Comparison of ENCODE assay signal across 13 cellular contexts in genomic region chr12:113818833-113819232, GRCh38.
DNase-seq lines count a peak whose midpoint lies in the region; ATAC-seq and TF ChIP-seq lines count a peak whose summit lies in the region.
"Had no signal": no experiment of that assay in that cellular context is flagged by ENCODE, and none has a peak within 500 bp of the region (broad histone marks: within the 10 kb centered on the region; RNA-seq: fewer than 3 reads in every experiment).

No MANE protein-coding gene starts in this region.

- H3K4me3 Mint-ChIP-seq in T-cell = no peak overlapping the region
- H3K4me3 Mint-ChIP-seq: activated CD8-positive, alpha-beta T cell treated with anti-CD3 and anti-CD28 coated beads, Interleukin-2, amount 10 ng/mL, durations not matched to agents 7 days and 5 days; CD4-positive, alpha-beta memory T cell; naive B cell had no signal

- TF ChIP-seq CTCF in AG09309 (IDR thresholded peaks at IDR 0.05; ENCODE audit: control insufficient read depth, insufficient read depth, low read depth, low read length, missing control alignments) (peak; percentile 44), WERI-Rb-1 (IDR thresholded peaks at IDR 0.05; ENCODE audit: low read depth, low read length) (peak; percentile 68), omental fat pad (IDR thresholded peaks at IDR 0.05) (no peak)

- H3K27ac ChIP-seq in WERI-Rb-1 = no peak overlapping the region
- H3K27ac ChIP-seq: SK-N-MC had no signal

- H3K36me3 ChIP-seq in H7 (replicated peaks; ENCODE audit: control insufficient read depth, insufficient read depth, low read length) = no peaks in the 10 kb centered on the region; the same call in 1 of the 2 replicates
- H3K36me3 ChIP-seq in WERI-Rb-1 = no peaks in the 10 kb centered on the region

- no peaks in the 10 kb centered on the region for H3K27me3 ChIP-seq in H7 (ENCODE audit: control insufficient read depth, insufficient read depth, low read length)
- no peaks in the 10 kb centered on the region for H3K27me3 ChIP-seq in WERI-Rb-1 (ENCODE audit: insufficient read depth, low read depth, severe bottlenecking)

- DNase-seq in AG09309 (ENCODE audit: low read depth) (no peak), H7 (peak; percentile 91), WERI-Rb-1 (peak; percentile 43), iPS-NIHi11 (ENCODE audit: low spot score) (peak; percentile 83), T-cell (no peak), C1 segment of cervical spinal cord (lab: John Stamatoyannopoulos, UW) (no peak), omental fat pad (ENCODE audit: low spot score) (no peak)
- DNase-seq: activated CD8-positive, alpha-beta T cell treated with anti-CD3 and anti-CD28 coated beads, Interleukin-2, amount 10 ng/mL, durations not matched to agents 7 days and 5 days; CD4-positive, alpha-beta memory T cell; naive B cell; stimulated activated CD4-positive, alpha-beta T cell treated with anti-CD3 and anti-CD28 coated beads, Interleukin-1b, Interleukin-23, amount 100 ng/mL, for 48 hours had no signal

- POLR2A ChIA-PET in T-cell (lab: Charles Lee) = no interaction called here

- no peaks in the 10 kb centered on the region for H3K27me3 Mint-ChIP-seq in T-cell
- H3K27me3 Mint-ChIP-seq: CD4-positive, alpha-beta memory T cell; naive B cell had no signal

- H3K9me3 ChIP-seq in WERI-Rb-1 (ENCODE audit: severe bottlenecking) = no peaks in the 10 kb centered on the region

- H3K4me3 ChIP-seq in AG09309 (ENCODE audit: control insufficient read depth, low read depth, low read length) (no peak overlapping the region), H7 (ENCODE audit: insufficient read depth, low read depth, low read length) (no peak overlapping the region), WERI-Rb-1 (ENCODE audit: low read depth, low read length) (no peak overlapping the region)
- H3K4me3 ChIP-seq: SK-N-MC had no signal

- H3K4me1 Mint-ChIP-seq in T-cell = no peaks in the 10 kb centered on the region
- H3K4me1 Mint-ChIP-seq: CD4-positive, alpha-beta memory T cell had no signal

- peaks cover 65% of the 10 kb centered on the region for H3K36me3 Mint-ChIP-seq in T-cell

- H3K27ac Mint-ChIP-seq in T-cell = no peak overlapping the region
- H3K27ac Mint-ChIP-seq: activated CD8-positive, alpha-beta T cell treated with anti-CD3 and anti-CD28 coated beads, Interleukin-2, amount 10 ng/mL, durations not matched to agents 7 days and 5 days; CD4-positive, alpha-beta memory T cell had no signal

- H3K9me3 Mint-ChIP-seq in T-cell = no peaks in the 10 kb centered on the region
- H3K9me3 Mint-ChIP-seq: CD4-positive, alpha-beta memory T cell; naive B cell had no signal

- ATAC-seq in GM18873 (IDR thresholded peaks at IDR 0.05; ENCODE audit: low FRiP score, unreplicated experiment) = no peak
- ATAC-seq in T-cell (replicated peaks in 1 of 4) = no peak
- ATAC-seq in omental fat pad (ENCODE audit: low FRiP score) = no peak
- ATAC-seq: activated CD8-positive, alpha-beta T cell treated with anti-CD3 and anti-CD28 coated beads, Interleukin-2, amount 10 ng/mL, durations not matched to agents 7 days and 5 days had no signal

- CTCF ChIA-PET in T-cell (lab: Charles Lee) = no interaction called here

Comparison
In these comparisons a context has a peak if more than half of its experiments do, and no peak if none do; other contexts are left out.
1. DNase-seq: peak in H7 (single experiment), WERI-Rb-1 (single experiment) and iPS-NIHi11 (single experiment); none in AG09309 (single experiment), T-cell (0 of 34), C1 segment of cervical spinal cord (0 of 14) and omental fat pad (single experiment).
2. CTCF ChIP-seq: peak in AG09309 (single experiment) and WERI-Rb-1 (single experiment); none in omental fat pad (0 of 3).